In the genomic region with DNA sequence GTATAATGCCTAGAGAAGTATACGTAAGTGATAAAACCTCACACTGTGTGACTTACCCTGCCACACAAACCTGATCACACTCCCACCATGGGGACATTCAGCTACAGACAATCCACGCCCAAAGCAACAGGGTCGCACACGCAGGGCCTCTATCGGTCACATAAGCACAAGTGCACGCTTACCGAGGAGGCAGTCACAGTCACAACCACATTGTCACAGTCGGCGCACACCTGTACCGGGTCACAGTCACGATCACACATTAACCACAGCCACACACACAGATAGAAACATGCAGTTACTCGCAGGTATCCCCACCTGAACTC, we compare ENCODE assay signal across 8 cellular contexts. TPM values are rescaled to one million over a fixed set of nuclear protein-coding genes. Genes with fewer than 3 reads are reported as not detected.
DNase-seq lines count a peak whose midpoint lies in the region; ATAC-seq and TF ChIP-seq lines count a peak whose summit lies in the region.

No MANE protein-coding gene starts in this region.

- H3K4me3 ChIP-seq in heart right ventricle (peak overlapping the region; percentile 43 to 90 (median 77)), skeletal muscle cell (ENCODE audit: low read depth, low read length) (peak overlapping the region; percentile 64)

- peak; percentile 42 for ATAC-seq in activated CD4-positive, alpha-beta T cell treated with anti-CD3 and anti-CD28 coated beads for 36 hours
- ATAC-seq in HG02623 (IDR thresholded peaks at IDR 0.05; ENCODE audit: unreplicated experiment) (peak; percentile 8), heart right ventricle (peak; percentile 8 to 63 (median 34))

- peaks cover 0 to 31% (median 0%) of the 10 kb centered on the region in 11 donors for H3K9me3 ChIP-seq in heart right ventricle

- peaks cover 29% of the 10 kb centered on the region for H3K36me3 Mint-ChIP-seq in activated CD4-positive, alpha-beta T cell treated with anti-CD3 and anti-CD28 coated beads for 36 hours (ENCODE audit: low read depth)

- peaks cover 24% of the 10 kb centered on the region for H3K4me1 Mint-ChIP-seq in activated CD4-positive, alpha-beta T cell treated with anti-CD3 and anti-CD28 coated beads for 36 hours

- H3K36me3 ChIP-seq in heart right ventricle = peaks cover 0 to 5% (median 0%) of the 10 kb centered on the region in 9 donors

- no peaks in the 10 kb centered on the region for H3K27me3 ChIP-seq in heart right ventricle

- H3K4me1 ChIP-seq in heart right ventricle = peaks cover 3 to 21% (median 14%) of the 10 kb centered on the region in 9 donors

- DNase-seq in activated CD4-positive, alpha-beta T cell treated with anti-CD3 and anti-CD28 coated beads for 36 hours = peak; percentile 74
- DNase-seq in activated CD4-positive, alpha-beta T cell treated with anti-CD3 and anti-CD28 coated beads for 1 hour = no peak
- peak; percentile 69 for DNase-seq in NCI-H345 (lab: John Stamatoyannopoulos, UW)
- DNase-seq in activated naive CD4-positive, alpha-beta T cell treated with Interleukin-2 at 50 U/mL for 16 hours = peak; percentile 53
- peak in 1 of 2 donors; percentile 20 for DNase-seq in heart right ventricle
- DNase-seq in skeletal muscle cell (ENCODE audit: low read depth) = no peak
- no peak for DNase-seq in NCI-H446 treated with DMSO at 0.1 percent for 48 hours (lab: John Stamatoyannopoulos, UW)

- peak overlapping the region; percentile 86 for H3K4me3 Mint-ChIP-seq in activated CD4-positive, alpha-beta T cell treated with anti-CD3 and anti-CD28 coated beads for 36 hours

- TF ChIP-seq CTCF in heart right ventricle (IDR thresholded peaks at IDR 0.05) = peak in 1 of 9 donors; percentile 13

- H3K27ac ChIP-seq in heart right ventricle = peak overlapping the region; percentile 86 to 98 (median 94)

- H3K27me3 Mint-ChIP-seq in activated CD4-positive, alpha-beta T cell treated with anti-CD3 and anti-CD28 coated beads for 36 hours = no peaks in the 10 kb centered on the region

- peaks cover 18% of the 10 kb centered on the region for H3K9me3 Mint-ChIP-seq in activated CD4-positive, alpha-beta T cell treated with anti-CD3 and anti-CD28 coated beads for 36 hours (ENCODE audit: low read depth)

- intact Hi-C loops in activated CD4-positive, alpha-beta T cell treated with anti-CD3 and anti-CD28 coated beads for 36 hours (cut with DNase I, micrococcal nuclease) = loop anchor here (1.0 to 10.0 kb wide), 22 partner anchors 40 to 1291 kb away; a partner anchor contains a TSS
- intact Hi-C loops in heart right ventricle (cut with DNase I) = loop anchor here in 6 of 10 donors (1.0 to 5.0 kb wide), 6 partner anchors 39 to 106 kb away; a partner anchor contains a TSS

- CTCF ChIA-PET in activated CD4-positive, alpha-beta T cell treated with anti-CD3 and anti-CD28 coated beads for 36 hours (lab: Charles Lee) = interaction anchor here (1.0 to 1.3 kb wide), 2 partner anchors 16 to 274 kb away, joined by 3 to 4 read pairs; a partner anchor contains a TSS

- H3K27ac Mint-ChIP-seq in activated CD4-positive, alpha-beta T cell treated with anti-CD3 and anti-CD28 coated beads for 36 hours = peak overlapping the region; percentile 98

- POLR2A ChIA-PET in activated CD4-positive, alpha-beta T cell treated with anti-CD3 and anti-CD28 coated beads for 36 hours (lab: Charles Lee) = interaction anchor here (0.5 to 2.0 kb wide), 8 partner anchors 24 to 362 kb away, joined by 3 to 17 read pairs (median 4); a partner anchor contains a TSS

- WGBS in heart right ventricle, 2 donors = 1 to 2% methylated on average over 12 of the region's 12 CpGs

RNA-seq across cellular contexts. Expression of a gene that starts 0.6 kb away (rescaled TPM):
- 1 to 10 TPM; 4.7 to 5.9 TPM for total RNA-seq in activated CD4-positive, alpha-beta T cell treated with anti-CD3 and anti-CD28 coated beads for 36 hours
- total RNA-seq in heart right ventricle = 10 to 100 TPM in 7 of 10 donors, 1 to 10 TPM in 3; 8.1 to 15.0 (median 11.4) TPM
- 10 to 100 TPM in 1 of 2 donors, 1 to 10 TPM in 1; 2.6 to 10.5 TPM for polyA plus RNA-seq in heart right ventricle

RNA-seq across cellular contexts. Expression of a gene that starts 39.3 kb away (rescaled TPM):
- total RNA-seq in activated CD4-positive, alpha-beta T cell treated with anti-CD3 and anti-CD28 coated beads for 36 hours = 1 to 10 TPM; 5.7 to 8.2 TPM
- total RNA-seq in heart right ventricle = 10 to 100 TPM in 2 of 10 donors, 1 to 10 TPM in 8; 7.2 to 12.8 (median 8.7) TPM
- 1 to 10 TPM; 2.7 to 4.6 TPM for polyA plus RNA-seq in heart right ventricle

Comparison
In these comparisons a context has a peak if more than half of its experiments do, and no peak if none do; other contexts are left out.
1. DNase-seq: peak in activated CD4-positive, alpha-beta T cell treated with anti-CD3 and anti-CD28 coated beads for 36 hours (single experiment), NCI-H345 (single experiment) and activated naive CD4-positive, alpha-beta T cell treated with Interleukin-2 at 50 U/mL for 16 hours (single experiment); none in activated CD4-positive, alpha-beta T cell treated with anti-CD3 and anti-CD28 coated beads for 1 hour (single experiment), skeletal muscle cell (single experiment) and NCI-H446 treated with DMSO at 0.1 percent for 48 hours (single experiment).
2. Peak in every context shown above with its lines, with median percentiles within 50 percentile points of each other: ATAC-seq.